Comparison of ENCODE assay signal across 11 cellular contexts in genomic region chr12:75701859-75702258, GRCh38.
"Had no signal": no experiment of that assay in that cellular context is flagged by ENCODE, and none has a peak within 500 bp of the region (broad histone marks: within the 10 kb centered on the region; RNA-seq: fewer than 3 reads in every experiment).

No MANE protein-coding gene starts in this region.

- H3K4me3 ChIP-seq: dorsolateral prefrontal cortex, esophagus muscularis mucosa, skin epidermis, tibial artery had no signal

- H3K9me3 ChIP-seq: esophagus muscularis mucosa, tibial artery had no signal

- H3K36me3 ChIP-seq: esophagus muscularis mucosa, tibial artery had no signal

- DNase-seq: activated CD8-positive, alpha-beta memory T cell treated with anti-CD3 and anti-CD28 coated beads for 24 hours; anterior cingulate cortex; dorsolateral prefrontal cortex; hypothalamus; kidney glomerular epithelial cell; stimulated activated CD4-positive, alpha-beta T cell treated with anti-CD3 and anti-CD28 coated beads, Interleukin-4, amount 100 ng/mL, for 4 hours; tibial artery had no signal

- H3K27me3 ChIP-seq: dorsolateral prefrontal cortex, esophagus muscularis mucosa, tibial artery had no signal

- H3K27ac ChIP-seq: dorsolateral prefrontal cortex, esophagus muscularis mucosa, parathyroid adenoma, skin epidermis, tibial artery, VCaP had no signal
